Comparison of ENCODE assay signal across 18 cellular contexts in genomic region chr1:42336978-42337377, GRCh38. TPM values are rescaled to one million over a fixed set of nuclear protein-coding genes. Genes with fewer than 3 reads are reported as not detected.
DNase-seq lines count a peak whose midpoint lies in the region; ATAC-seq and TF ChIP-seq lines count a peak whose summit lies in the region.
"Had no signal": no experiment of that assay in that cellular context is flagged by ENCODE, and none has a peak within 500 bp of the region (broad histone marks: within the 10 kb centered on the region; RNA-seq: fewer than 3 reads in every experiment).

No MANE protein-coding gene starts in this region.

- intact Hi-C loops in activated B cell treated with CpG ODN at 0.5 μM for 24 hours (cut with micrococcal nuclease), result loop anchor here (5.0 to 10.0 kb wide), 2 partner anchors 320 to 1638 kb away; partner anchors contain the start of genes ATP6V0B, B4GALT2, DPH2 and PPIH

- CTCF ChIA-PET in activated B cell treated with CpG ODN at 0.5 μM for 24 hours (lab: Charles Lee), result no interaction called here

- TF ChIP-seq CTCF in activated B cell treated with CpG ODN at 0.5 μM for 24 hours (IDR thresholded peaks at IDR 0.05) (no peak), neural crest cell (conservative IDR thresholded peaks at IDR 0.05) (no peak)

- H3K4me3 Mint-ChIP-seq in activated B cell treated with CpG ODN at 0.5 μM for 24 hours, result peak overlapping the region; percentile 45
- H3K4me3 Mint-ChIP-seq in neural crest cell, result peak overlapping the region; percentile 42

- DNase-seq in NCI-H748 treated with DMSO at 0.1 percent for 48 hours (lab: John Stamatoyannopoulos, UW) (peak; percentile 71), NCI-H748 (lab: John Stamatoyannopoulos, UW; ENCODE audit: unreplicated experiment) (no peak), DMS79 (lab: John Stamatoyannopoulos, UW) (peak; percentile 55), activated B cell treated with CpG ODN at 0.5 μM for 24 hours (no peak), neural crest cell (ENCODE audit: low read depth, low spot score) (no peak), AG20443 (ENCODE audit: low spot score) (no peak)
- DNase-seq: ACHN; activated CD4-positive, alpha-beta T cell treated with anti-CD3 and anti-CD28 coated beads, Interleukin-2, amount 10 ng/mL, durations not matched to agents 24 days and 14 days; activated CD8-positive, alpha-beta memory T cell treated with anti-CD3 and anti-CD28 coated beads, Interleukin-2, amount 50 U/mL, for 4 hours; activated gamma-delta T cell; amygdala; effector CD4-positive, alpha-beta T cell; esophagus squamous epithelium; NCI-H1694 treated with DMSO at 0.1 percent for 48 hours; Right ventricle myocardium superior; substantia nigra had no signal

- H3K27ac Mint-ChIP-seq in activated B cell treated with CpG ODN at 0.5 μM for 24 hours, result no peak overlapping the region
- no peak overlapping the region for H3K27ac Mint-ChIP-seq in neural crest cell (ENCODE audit: unreplicated experiment)
- H3K27ac Mint-ChIP-seq: activated CD4-positive, alpha-beta T cell treated with anti-CD3 and anti-CD28 coated beads, Interleukin-2, amount 10 ng/mL, durations not matched to agents 24 days and 14 days had no signal

- TF ChIP-seq POLR2A in GM18505 (IDR thresholded peaks at IDR 0.05; ENCODE audit: borderline replicate concordance, extremely low read depth, insufficient read depth, insufficient read length), result no peak

- H3K4me1 Mint-ChIP-seq in activated B cell treated with CpG ODN at 0.5 μM for 24 hours, result peaks cover 30% of the 10 kb centered on the region
- H3K4me1 Mint-ChIP-seq in neural crest cell, result peaks cover 30% of the 10 kb centered on the region

- ATAC-seq in activated B cell treated with CpG ODN at 0.5 μM for 24 hours (ENCODE audit: low read depth) (no peak), GM18505 (IDR thresholded peaks at IDR 0.05; ENCODE audit: unreplicated experiment) (no peak), GM19395 (IDR thresholded peaks at IDR 0.05; ENCODE audit: unreplicated experiment) (no peak)

- H3K27me3 Mint-ChIP-seq in activated B cell treated with CpG ODN at 0.5 μM for 24 hours (no peaks in the 10 kb centered on the region), neural crest cell (ENCODE audit: low read depth) (peaks cover 8% of the 10 kb centered on the region)
- H3K27me3 Mint-ChIP-seq: activated CD4-positive, alpha-beta T cell treated with anti-CD3 and anti-CD28 coated beads, Interleukin-2, amount 10 ng/mL, durations not matched to agents 24 days and 14 days had no signal

- H3K9me3 Mint-ChIP-seq in activated B cell treated with CpG ODN at 0.5 μM for 24 hours (no peaks in the 10 kb centered on the region), neural crest cell (no peaks in the 10 kb centered on the region)
- H3K9me3 Mint-ChIP-seq: activated CD4-positive, alpha-beta T cell treated with anti-CD3 and anti-CD28 coated beads, Interleukin-2, amount 10 ng/mL, durations not matched to agents 24 days and 14 days had no signal

- H3K36me3 Mint-ChIP-seq in activated B cell treated with CpG ODN at 0.5 μM for 24 hours (ENCODE audit: low read depth) (peaks cover 2% of the 10 kb centered on the region), neural crest cell (ENCODE audit: low read depth) (no peaks in the 10 kb centered on the region)

- POLR2A ChIA-PET in activated B cell treated with CpG ODN at 0.5 μM for 24 hours (lab: Charles Lee), result no interaction called here

RNA-seq across cellular contexts. Expression of gene FOXJ3, which starts 1.9 kb away (rescaled TPM):
- total RNA-seq in activated B cell treated with CpG ODN at 0.5 μM for 24 hours, result 54.7 and 63.9 TPM in 2 replicates
- 40.2 and 42.7 TPM in 2 replicates for total RNA-seq in neural crest cell

RNA-seq across cellular contexts. Expression of gene RIMKLA, which starts 43.6 kb away (rescaled TPM):
- total RNA-seq in activated B cell treated with CpG ODN at 0.5 μM for 24 hours, result 0.02 TPM in 1 of 2 replicates, not detected in the other
- 2.7 and 3.4 TPM in 2 replicates for total RNA-seq in neural crest cell

Comparison
In these comparisons a context has a peak if more than half of its experiments do, and no peak if none do; other contexts are left out.
1. DNase-seq: peak in NCI-H748 treated with DMSO at 0.1 percent for 48 hours (single experiment) and DMS79 (single experiment); none in NCI-H748 (single experiment), activated B cell treated with CpG ODN at 0.5 μM for 24 hours (single experiment), neural crest cell (single experiment) and AG20443 (single experiment).